Comparison of ENCODE assay signal across 27 cellular contexts in genomic region chr11:125951731-125952130, GRCh38. TPM values are rescaled to one million over a fixed set of nuclear protein-coding genes. Genes with fewer than 3 reads are reported as not detected.
DNase-seq lines count a peak whose midpoint lies in the region; ATAC-seq and TF ChIP-seq lines count a peak whose summit lies in the region.
"Had no signal": no experiment of that assay in that cellular context is flagged by ENCODE, and none has a peak within 500 bp of the region (broad histone marks: within the 10 kb centered on the region; RNA-seq: fewer than 3 reads in every experiment).

No MANE protein-coding gene starts in this region.

- H3K27me3 Mint-ChIP-seq in activated CD8-positive, alpha-beta memory T cell treated with anti-CD3 and anti-CD28 coated beads, Interleukin-2, amount 10 ng/mL, durations not matched to agents 7 days and 5 days, result no peaks in the 10 kb centered on the region
- H3K27me3 Mint-ChIP-seq in type B pancreatic cell, result no peaks in the 10 kb centered on the region
- H3K27me3 Mint-ChIP-seq: activated naive CD8-positive, alpha-beta T cell treated with anti-CD3 and anti-CD28 coated beads, Interleukin-2, amount 50 U/mL, for 24 hours had no signal

- no peak for TF ChIP-seq CTCF in ovary (IDR thresholded peaks at IDR 0.05)
- TF ChIP-seq CTCF in type B pancreatic cell (conservative IDR thresholded peaks at IDR 0.05), result no peak

- no peaks in the 10 kb centered on the region for H3K27me3 ChIP-seq in ovary
- H3K27me3 ChIP-seq: gastrocnemius medialis had no signal

- H3K4me3 ChIP-seq in ovary, result no peak overlapping the region
- H3K4me3 ChIP-seq: gastrocnemius medialis, GM12878, PC-9, SK-N-MC had no signal

- H3K9me3 ChIP-seq in ovary, result no peaks in the 10 kb centered on the region
- H3K9me3 ChIP-seq: gastrocnemius medialis had no signal

- no peak overlapping the region for H3K4me3 Mint-ChIP-seq in activated CD8-positive, alpha-beta memory T cell treated with anti-CD3 and anti-CD28 coated beads, Interleukin-2, amount 10 ng/mL, durations not matched to agents 7 days and 5 days
- no peak overlapping the region for H3K4me3 Mint-ChIP-seq in type B pancreatic cell
- H3K4me3 Mint-ChIP-seq: activated naive CD8-positive, alpha-beta T cell treated with anti-CD3 and anti-CD28 coated beads, Interleukin-2, amount 50 U/mL, for 24 hours; CD8-positive, alpha-beta memory T cell; naive thymus-derived CD4-positive, alpha-beta T cell; stimulated activated effector memory CD8-positive, alpha-beta T cell treated with anti-CD3 and anti-CD28 coated beads, Interleukin-12 subunit alpha, Interleukin-12 subunit beta, amount 100 ng/mL, for 72 hours; T-helper 2 cell treated with Interferon-gamma antibody and Interleukin-4, amounts not matched to agents 5 μg/mL and 100 μg/mL, for 36 hours had no signal

- peak overlapping the region; percentile 61 to 62 for H3K27ac ChIP-seq in ovary
- H3K27ac ChIP-seq: 22Rv1, PC-9, SK-N-MC had no signal

- no peaks in the 10 kb centered on the region for H3K9me3 Mint-ChIP-seq in activated CD8-positive, alpha-beta memory T cell treated with anti-CD3 and anti-CD28 coated beads, Interleukin-2, amount 10 ng/mL, durations not matched to agents 7 days and 5 days (ENCODE audit: low read depth)
- no peaks in the 10 kb centered on the region for H3K9me3 Mint-ChIP-seq in type B pancreatic cell
- H3K9me3 Mint-ChIP-seq: activated naive CD8-positive, alpha-beta T cell treated with anti-CD3 and anti-CD28 coated beads, Interleukin-2, amount 50 U/mL, for 24 hours; CD8-positive, alpha-beta memory T cell; naive thymus-derived CD4-positive, alpha-beta T cell; stimulated activated effector memory CD8-positive, alpha-beta T cell treated with anti-CD3 and anti-CD28 coated beads, Interleukin-12 subunit alpha, Interleukin-12 subunit beta, amount 100 ng/mL, for 72 hours; T-helper 2 cell treated with Interferon-gamma antibody and Interleukin-4, amounts not matched to agents 5 μg/mL and 100 μg/mL, for 36 hours had no signal

- H3K36me3 ChIP-seq in ovary, result no peaks in the 10 kb centered on the region
- H3K36me3 ChIP-seq: gastrocnemius medialis had no signal

- peak; percentile 30 for DNase-seq in activated CD8-positive, alpha-beta memory T cell treated with anti-CD3 and anti-CD28 coated beads, Interleukin-2, amount 10 ng/mL, durations not matched to agents 7 days and 5 days
- DNase-seq in activated CD8-positive, alpha-beta memory T cell treated with anti-CD3 and anti-CD28 coated beads, Interleukin-2, amount 50 U/mL, for 48 hours, result no peak
- DNase-seq in Right ventricle myocardium superior (no peak), ovary (peak in 4 of 5 donors; percentile 39 to 67 (median 62)), type B pancreatic cell (ENCODE audit: extremely low spot score, unreplicated experiment) (no peak)
- no peak for DNase-seq in activated CD4-positive, alpha-beta T cell treated with anti-CD3 and anti-CD28 coated beads, Interleukin-2, amount 50 U/mL, for 4 hours
- no peak for DNase-seq in stimulated activated naive CD4-positive, alpha-beta T cell (lab: John Stamatoyannopoulos, UW)
- DNase-seq: activated CD4-positive, alpha-beta T cell treated with anti-CD3 and anti-CD28 coated beads, Interleukin-2, amount 50 U/mL, for 48 hours; activated effector memory CD4-positive, alpha-beta T cell treated with Interleukin-2 at 50 U/mL for 16 hours; activated naive CD8-positive, alpha-beta T cell treated with anti-CD3 and anti-CD28 coated beads, Interleukin-2, amount 50 U/mL, for 24 hours; CD8-positive, alpha-beta memory T cell; DMS79; effector CD8-positive, alpha-beta T cell; kidney glomerular epithelial cell; mammary epithelial cell; naive thymus-derived CD4-positive, alpha-beta T cell; NCI-H1105; stimulated activated CD4-positive, alpha-beta T cell treated with anti-CD3 and anti-CD28 coated beads, Interleukin-2, amount 100 ng/mL, for 24 hours had no signal

- intact Hi-C loops in Right ventricle myocardium superior (cut with DNase I), result no loop called here
- intact Hi-C loops in ovary (cut with DNase I), result no loop called here

- 47% methylated on average over 11 of the region's 11 CpGs for WGBS in ovary, 3 donors

- no peaks in the 10 kb centered on the region for H3K36me3 Mint-ChIP-seq in activated CD8-positive, alpha-beta memory T cell treated with anti-CD3 and anti-CD28 coated beads, Interleukin-2, amount 10 ng/mL, durations not matched to agents 7 days and 5 days
- peaks cover 7% of the 10 kb centered on the region for H3K36me3 Mint-ChIP-seq in type B pancreatic cell
- H3K36me3 Mint-ChIP-seq: CD8-positive, alpha-beta memory T cell; stimulated activated effector memory CD8-positive, alpha-beta T cell treated with anti-CD3 and anti-CD28 coated beads, Interleukin-12 subunit alpha, Interleukin-12 subunit beta, amount 100 ng/mL, for 72 hours had no signal

- H3K4me1 Mint-ChIP-seq in activated CD8-positive, alpha-beta memory T cell treated with anti-CD3 and anti-CD28 coated beads, Interleukin-2, amount 10 ng/mL, durations not matched to agents 7 days and 5 days, result no peaks in the 10 kb centered on the region
- peaks cover 13% of the 10 kb centered on the region for H3K4me1 Mint-ChIP-seq in type B pancreatic cell (ENCODE audit: unreplicated experiment)
- H3K4me1 Mint-ChIP-seq: activated naive CD8-positive, alpha-beta T cell treated with anti-CD3 and anti-CD28 coated beads, Interleukin-2, amount 50 U/mL, for 24 hours; CD8-positive, alpha-beta memory T cell; naive thymus-derived CD4-positive, alpha-beta T cell; stimulated activated effector memory CD8-positive, alpha-beta T cell treated with anti-CD3 and anti-CD28 coated beads, Interleukin-12 subunit alpha, Interleukin-12 subunit beta, amount 100 ng/mL, for 72 hours had no signal

- no peak for TF ChIP-seq POLR2A in ovary (IDR thresholded peaks at IDR 0.05)

- H3K27ac Mint-ChIP-seq in activated CD8-positive, alpha-beta memory T cell treated with anti-CD3 and anti-CD28 coated beads, Interleukin-2, amount 10 ng/mL, durations not matched to agents 7 days and 5 days, result no peak overlapping the region
- peak overlapping the region; percentile 40 for H3K27ac Mint-ChIP-seq in type B pancreatic cell
- H3K27ac Mint-ChIP-seq: activated naive CD8-positive, alpha-beta T cell treated with anti-CD3 and anti-CD28 coated beads, Interleukin-2, amount 50 U/mL, for 24 hours; CD8-positive, alpha-beta memory T cell; naive thymus-derived CD4-positive, alpha-beta T cell; stimulated activated effector memory CD8-positive, alpha-beta T cell treated with anti-CD3 and anti-CD28 coated beads, Interleukin-12 subunit alpha, Interleukin-12 subunit beta, amount 100 ng/mL, for 72 hours; T-helper 2 cell treated with Interferon-gamma antibody and Interleukin-4, amounts not matched to agents 5 μg/mL and 100 μg/mL, for 36 hours had no signal

- CTCF ChIA-PET in activated CD8-positive, alpha-beta memory T cell treated with anti-CD3 and anti-CD28 coated beads, Interleukin-2, amount 10 ng/mL, durations not matched to agents 7 days and 5 days (lab: Charles Lee), result no interaction called here

- H3K4me1 ChIP-seq in ovary (ENCODE audit: insufficient read depth), result peaks cover 17% of the 10 kb centered on the region

- TF ChIP-seq EP300 in ovary (IDR thresholded peaks at IDR 0.05), result no peak

- ATAC-seq in activated CD8-positive, alpha-beta memory T cell treated with anti-CD3 and anti-CD28 coated beads, Interleukin-2, amount 10 ng/mL, durations not matched to agents 7 days and 5 days, result no peak
- ATAC-seq in Right ventricle myocardium superior (ENCODE audit: poor library complexity), result peak; percentile 23
- ATAC-seq in GM18517 (IDR thresholded peaks at IDR 0.05; ENCODE audit: unreplicated experiment), result no peak
- ATAC-seq: activated naive CD8-positive, alpha-beta T cell treated with anti-CD3 and anti-CD28 coated beads, Interleukin-2, amount 50 U/mL, for 24 hours; naive thymus-derived CD4-positive, alpha-beta T cell; stimulated activated effector memory CD8-positive, alpha-beta T cell treated with anti-CD3 and anti-CD28 coated beads, Interleukin-12 subunit alpha, Interleukin-12 subunit beta, amount 100 ng/mL, for 72 hours had no signal

RNA-seq across cellular contexts. Expression of gene VSIG10L2, which starts 5.9 kb away (rescaled TPM):
- total RNA-seq in activated CD8-positive, alpha-beta memory T cell treated with anti-CD3 and anti-CD28 coated beads, Interleukin-2, amount 10 ng/mL, durations not matched to agents 7 days and 5 days, result not detected
- total RNA-seq in Right ventricle myocardium superior (0.08 TPM), ovary (1 to 10 TPM in 3 of 7 donors, under 1 TPM in 4; 0.08 to 3.3 (median 0.97) TPM), type B pancreatic cell (ENCODE audit: low replicate concordance) (0.31 TPM in 1 of 2 replicates, not detected in the other)
- polyA plus RNA-seq in ovary, result under 1 TPM; 0.25 to 0.40 TPM
- total RNA-seq: CD8-positive, alpha-beta memory T cell; GM12878; mammary epithelial cell; naive thymus-derived CD4-positive, alpha-beta T cell; PC-9; skeletal muscle tissue had no signal
- polyA plus RNA-seq: CD8-positive, alpha-beta memory T cell; mammary epithelial cell; naive thymus-derived CD4-positive, alpha-beta T cell had no signal

RNA-seq across cellular contexts. Expression of gene DDX25, which starts 47.4 kb away (rescaled TPM):
- total RNA-seq in activated CD8-positive, alpha-beta memory T cell treated with anti-CD3 and anti-CD28 coated beads, Interleukin-2, amount 10 ng/mL, durations not matched to agents 7 days and 5 days, result under 1 TPM in 1 of 2 experiments, not detected in 1; 0.50 TPM
- total RNA-seq in Right ventricle myocardium superior (not detected), ovary (under 1 TPM in 6 of 7 donors, not detected in 1; 0.23 to 0.92 (median 0.56) TPM), type B pancreatic cell (ENCODE audit: low replicate concordance) (0.79 and 1.8 TPM in 2 replicates)
- polyA plus RNA-seq in ovary, result under 1 TPM; 0.51 to 0.88 TPM
- total RNA-seq: gastrocnemius medialis, GM12878, mammary epithelial cell had no signal
- polyA plus RNA-seq: CD8-positive, alpha-beta memory T cell had no signal

RNA-seq across cellular contexts. Expression of gene PUS3, which starts 48.7 kb away (rescaled TPM):
- 10 to 100 TPM; 11.0 to 13.1 TPM for total RNA-seq in activated CD8-positive, alpha-beta memory T cell treated with anti-CD3 and anti-CD28 coated beads, Interleukin-2, amount 10 ng/mL, durations not matched to agents 7 days and 5 days
- total RNA-seq in Right ventricle myocardium superior, result 5.1 TPM
- total RNA-seq in ovary, result 10 to 100 TPM in 2 of 7 donors, 1 to 10 TPM in 5; 3.8 to 13.1 (median 8.9) TPM
- 10 to 100 TPM in 1 of 2 donors, 1 to 10 TPM in 1; 6.4 to 16.7 TPM for polyA plus RNA-seq in ovary
- total RNA-seq in type B pancreatic cell (ENCODE audit: low replicate concordance), result 11.9 and 13.5 TPM in 2 replicates

Comparison
In these comparisons a context has a peak if more than half of its experiments do, and no peak if none do; other contexts are left out.
1. DNase-seq: peak in activated CD8-positive, alpha-beta memory T cell treated with anti-CD3 and anti-CD28 coated beads, Interleukin-2, amount 10 ng/mL, durations not matched to agents 7 days and 5 days (single experiment) and ovary (4 of 5); none in activated CD8-positive, alpha-beta memory T cell treated with anti-CD3 and anti-CD28 coated beads, Interleukin-2, amount 50 U/mL, for 48 hours (single experiment), Right ventricle myocardium superior (single experiment), type B pancreatic cell (single experiment), activated CD4-positive, alpha-beta T cell treated with anti-CD3 and anti-CD28 coated beads, Interleukin-2, amount 50 U/mL, for 4 hours (0 of 2) and stimulated activated naive CD4-positive, alpha-beta T cell (0 of 6).